Comparison of ENCODE assay signal across 1 cellular context in the genomic region with DNA sequence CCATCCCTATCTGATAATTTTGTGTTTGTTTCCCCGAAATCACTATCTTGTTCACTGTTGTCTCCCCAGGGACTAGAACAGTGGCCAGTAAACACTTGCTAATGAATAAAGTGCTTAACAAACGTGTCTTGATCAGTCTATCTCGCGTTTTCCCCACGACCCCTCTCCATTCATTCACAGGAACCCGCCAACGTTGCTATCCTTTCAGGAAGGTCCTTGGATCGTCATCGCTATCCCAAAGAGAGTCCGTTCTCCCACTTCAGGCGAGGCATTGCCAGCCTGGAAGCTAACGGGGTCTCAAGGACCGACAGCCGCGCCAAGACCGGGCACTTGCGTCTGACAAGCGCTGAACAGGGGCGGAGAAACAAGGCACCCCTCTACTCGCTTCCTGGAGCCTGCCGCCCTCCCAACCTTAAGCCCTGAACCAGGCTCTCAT.
TF ChIP-seq lines count a peak whose summit lies in the region.

No MANE protein-coding gene starts in this region.

TF ChIP-seq in K562, 482 proteins besides CTCF, POLR2A, EP300 and RAD21 (continued from another document):
- TF ChIP-seq, protein P1, sequence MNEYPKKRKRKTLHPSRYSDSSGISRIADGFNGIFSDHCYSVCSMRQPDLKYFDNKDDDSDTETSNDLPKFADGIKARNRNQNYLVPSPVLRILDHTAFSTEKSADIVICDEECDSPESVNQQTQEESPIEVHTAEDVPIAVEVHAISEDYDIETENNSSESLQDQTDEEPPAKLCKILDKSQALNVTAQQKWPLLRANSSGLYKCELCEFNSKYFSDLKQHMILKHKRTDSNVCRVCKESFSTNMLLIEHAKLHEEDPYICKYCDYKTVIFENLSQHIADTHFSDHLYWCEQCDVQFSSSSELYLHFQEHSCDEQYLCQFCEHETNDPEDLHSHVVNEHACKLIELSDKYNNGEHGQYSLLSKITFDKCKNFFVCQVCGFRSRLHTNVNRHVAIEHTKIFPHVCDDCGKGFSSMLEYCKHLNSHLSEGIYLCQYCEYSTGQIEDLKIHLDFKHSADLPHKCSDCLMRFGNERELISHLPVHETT (CRISPR knock-in tag; conservative IDR thresholded peaks at IDR 0.05 in 1 of 2, IDR thresholded peaks at IDR 0.05 in 1 of 2): no peak
- TF ChIP-seq TAF9B (IDR thresholded peaks at IDR 0.05; ENCODE audit: partially characterized antibody) (peak; percentile 39), HNRNPUL1 (IDR thresholded peaks at IDR 0.05; ENCODE audit: low read length) (no peak), ARNT (IDR thresholded peaks at IDR 0.05) (no peak), SMARCC2 (IDR thresholded peaks at IDR 0.05; ENCODE audit: low read depth) (peak; percentile 23; the same call in 1 of the 2 replicates), ZBTB9 (CRISPR knock-in tag; IDR thresholded peaks at IDR 0.05) (peak; percentile 84; the same call in 1 of the 2 replicates), ZNF76 (CRISPR knock-in tag; IDR thresholded peaks at IDR 0.05; ENCODE audit: borderline replicate concordance) (no peak), NFRKB (IDR thresholded peaks at IDR 0.05; ENCODE audit: low read depth) (peak; percentile 63; the same call in 1 of the 2 replicates), ZBTB11 (CRISPR knock-in tag; IDR thresholded peaks at IDR 0.05) (0 out of 6 replicates have a peak, but pooled peaks of 1 of the 3 experiments have one; percentile 23), RREB1 (CRISPR knock-in tag; IDR thresholded peaks at IDR 0.05) (peak; percentile 78; the same call in 1 of the 2 replicates), ETV5 (CRISPR knock-in tag; IDR thresholded peaks at IDR 0.05; ENCODE audit: low read depth) (no peak), LARP7 (IDR thresholded peaks at IDR 0.05) (no peak), HDAC1 (IDR thresholded peaks at IDR 0.05) (peak in 1 of 2 experiments; percentile 86; a peak in 2 of 4 replicates), ZNF280B (CRISPR knock-in tag; IDR thresholded peaks at IDR 0.05) (no peak), ZBTB17 (CRISPR knock-in tag; IDR thresholded peaks at IDR 0.05) (0 out of 2 replicates have a peak, but pooled peaks have one; percentile 53), ZNF436 (CRISPR knock-in tag; IDR thresholded peaks at IDR 0.05) (no peak), ARID1B (IDR thresholded peaks at IDR 0.05) (no peak), PRPF4 (IDR thresholded peaks at IDR 0.05; ENCODE audit: insufficient read depth, low read depth, low read length, poor library complexity, severe bottlenecking) (no peak), SMAD4 (CRISPR knock-in tag; conservative IDR thresholded peaks at IDR 0.05) (0 out of 2 replicates have a peak, but pooled peaks have one; percentile 16), C11orf30 (IDR thresholded peaks at IDR 0.05; ENCODE audit: low read depth) (no peak), CCAR2 (IDR thresholded peaks at IDR 0.05; ENCODE audit: low read depth, low read length) (no peak), EP400 (IDR thresholded peaks at IDR 0.05) (peak; percentile 20), WHSC1 (IDR thresholded peaks at IDR 0.05; ENCODE audit: low read length) (no peak)
- TF ChIP-seq, protein P2, sequence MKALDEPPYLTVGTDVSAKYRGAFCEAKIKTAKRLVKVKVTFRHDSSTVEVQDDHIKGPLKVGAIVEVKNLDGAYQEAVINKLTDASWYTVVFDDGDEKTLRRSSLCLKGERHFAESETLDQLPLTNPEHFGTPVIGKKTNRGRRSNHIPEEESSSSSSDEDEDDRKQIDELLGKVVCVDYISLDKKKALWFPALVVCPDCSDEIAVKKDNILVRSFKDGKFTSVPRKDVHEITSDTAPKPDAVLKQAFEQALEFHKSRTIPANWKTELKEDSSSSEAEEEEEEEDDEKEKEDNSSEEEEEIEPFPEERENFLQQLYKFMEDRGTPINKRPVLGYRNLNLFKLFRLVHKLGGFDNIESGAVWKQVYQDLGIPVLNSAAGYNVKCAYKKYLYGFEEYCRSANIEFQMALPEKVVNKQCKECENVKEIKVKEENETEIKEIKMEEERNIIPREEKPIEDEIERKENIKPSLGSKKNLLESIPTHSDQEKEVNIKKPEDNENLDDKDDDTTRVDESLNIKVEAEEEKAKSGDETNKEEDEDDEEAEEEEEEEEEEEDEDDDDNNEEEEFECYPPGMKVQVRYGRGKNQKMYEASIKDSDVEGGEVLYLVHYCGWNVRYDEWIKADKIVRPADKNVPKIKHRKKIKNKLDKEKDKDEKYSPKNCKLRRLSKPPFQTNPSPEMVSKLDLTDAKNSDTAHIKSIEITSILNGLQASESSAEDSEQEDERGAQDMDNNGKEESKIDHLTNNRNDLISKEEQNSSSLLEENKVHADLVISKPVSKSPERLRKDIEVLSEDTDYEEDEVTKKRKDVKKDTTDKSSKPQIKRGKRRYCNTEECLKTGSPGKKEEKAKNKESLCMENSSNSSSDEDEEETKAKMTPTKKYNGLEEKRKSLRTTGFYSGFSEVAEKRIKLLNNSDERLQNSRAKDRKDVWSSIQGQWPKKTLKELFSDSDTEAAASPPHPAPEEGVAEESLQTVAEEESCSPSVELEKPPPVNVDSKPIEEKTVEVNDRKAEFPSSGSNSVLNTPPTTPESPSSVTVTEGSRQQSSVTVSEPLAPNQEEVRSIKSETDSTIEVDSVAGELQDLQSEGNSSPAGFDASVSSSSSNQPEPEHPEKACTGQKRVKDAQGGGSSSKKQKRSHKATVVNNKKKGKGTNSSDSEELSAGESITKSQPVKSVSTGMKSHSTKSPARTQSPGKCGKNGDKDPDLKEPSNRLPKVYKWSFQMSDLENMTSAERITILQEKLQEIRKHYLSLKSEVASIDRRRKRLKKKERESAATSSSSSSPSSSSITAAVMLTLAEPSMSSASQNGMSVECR (CRISPR knock-in tag; IDR thresholded peaks at IDR 0.05): peak; percentile 47; the same call in 1 of the 2 replicates
